Comparison of ENCODE assay signal across 15 cellular contexts in genomic region chr5:44914221-44914620, GRCh38.
DNase-seq lines count a peak whose midpoint lies in the region; ATAC-seq, FAIRE-seq and TF ChIP-seq lines count a peak whose summit lies in the region.
"Had no signal": no experiment of that assay in that cellular context is flagged by ENCODE, and none has a peak within 500 bp of the region (broad histone marks: within the 10 kb centered on the region; RNA-seq: fewer than 3 reads in every experiment).

No MANE protein-coding gene starts in this region.

- H2BK5ac ChIP-seq in H1 (ENCODE audit: low read depth, low read length), result no peak overlapping the region

- no peaks in the 10 kb centered on the region for H3K36me3 ChIP-seq in MM.1S (replicated peaks; ENCODE audit: insufficient read depth, low read length)
- H3K36me3 ChIP-seq in H1 (ENCODE audit: control insufficient read depth in 2 of 4, insufficient read depth in 4 of 4, low read length in 3 of 4), result no peaks in the 10 kb centered on the region
- H3K36me3 ChIP-seq in CD8-positive, alpha-beta memory T cell (ENCODE audit: insufficient read depth, low read length), result no peaks in the 10 kb centered on the region
- H3K36me3 ChIP-seq: HAP-1 had no signal

- H3K4me3 ChIP-seq in MM.1S (ENCODE audit: low read length) (no peak overlapping the region), H1 (ENCODE audit: extremely low read depth in 1 of 4, insufficient read depth in 2 of 4, low read depth in 3 of 4, low read length in 4 of 4) (no peak overlapping the region)
- no peak overlapping the region for H3K4me3 ChIP-seq in CD8-positive, alpha-beta memory T cell (ENCODE audit: low read length)
- H3K4me3 ChIP-seq: HAP-1 had no signal

- no peak overlapping the region for H2BK20ac ChIP-seq in H1 (ENCODE audit: low read length)

- no peak overlapping the region for H3K27ac Mint-ChIP-seq in CD8-positive, alpha-beta memory T cell
- H3K27ac Mint-ChIP-seq: CD8-positive, alpha-beta T cell; HFFc6 had no signal

- H3K9me2 ChIP-seq in MM.1S (replicated peaks; ENCODE audit: insufficient read depth, low read length), result no peaks in the 10 kb centered on the region

- peak overlapping the region; percentile 18; the same call in 1 of the 2 replicates for H2AFZ ChIP-seq in MM.1S (ENCODE audit: low read length)
- H2AFZ ChIP-seq in H1 (ENCODE audit: low read length), result no peak overlapping the region

- H3K79me1 ChIP-seq in H1 (ENCODE audit: low read depth, low read length), result no peaks in the 10 kb centered on the region

- ATAC-seq in GM21717 (IDR thresholded peaks at IDR 0.05; ENCODE audit: unreplicated experiment) (peak; percentile 74), HG02642 (IDR thresholded peaks at IDR 0.05; ENCODE audit: poor library complexity, unreplicated experiment) (no peak)
- ATAC-seq: CD8-positive, alpha-beta T cell had no signal

- CTCF ChIA-PET in H1 (lab: Charles Lee; ENCODE audit: partially characterized antibody), result interaction anchor here (0.8 to 1.8 kb wide), 4 partner anchors 10 to 129 kb away, joined by 3 to 6 read pairs (median 3); no protein-coding TSS in a partner anchor
- CTCF ChIA-PET in CD8-positive, alpha-beta memory T cell (lab: Charles Lee), result no interaction called here

- H4K91ac ChIP-seq in H1 (replicated peaks; ENCODE audit: insufficient read length, low read length), result no peak overlapping the region

- no peak for TF ChIP-seq EP300 in H1 (IDR thresholded peaks at IDR 0.05; ENCODE audit: borderline replicate concordance in 1 of 2, low read depth in 2 of 2, low read length in 2 of 2)

- no peak overlapping the region for H3K4ac ChIP-seq in H1 (replicated peaks; ENCODE audit: insufficient read length, low read depth, low read length)

- peaks cover 6% of the 10 kb centered on the region; the same call in 1 of the 2 replicates for H3K4me1 ChIP-seq in MM.1S (ENCODE audit: low read length)
- H3K4me1 ChIP-seq in H1 (replicated peaks in 1 of 4; ENCODE audit: control insufficient read depth in 3 of 4, insufficient read depth in 4 of 4, low read length in 3 of 4), result peaks cover 0 to 4% (median 0%) of the 10 kb centered on the region in 4 experiments; a peak in 1 of 7 replicates
- H3K4me1 ChIP-seq in CD8-positive, alpha-beta memory T cell (ENCODE audit: insufficient read depth, low read length), result no peaks in the 10 kb centered on the region

- no peaks in the 10 kb centered on the region for H4K20me1 ChIP-seq in MM.1S (ENCODE audit: insufficient read depth, low read length)
- H4K20me1 ChIP-seq in H1 (replicated peaks in 1 of 2; ENCODE audit: control insufficient read depth in 1 of 2, insufficient read depth in 2 of 2, low read length in 2 of 2), result no peaks in the 10 kb centered on the region

- H3F3A ChIP-seq in MM.1S (ENCODE audit: insufficient read depth, low read length), result no peaks in the 10 kb centered on the region

- no peaks in the 10 kb centered on the region for H3K4me1 Mint-ChIP-seq in CD8-positive, alpha-beta memory T cell

- peak overlapping the region; percentile 8 for H3K4me2 ChIP-seq in MM.1S (ENCODE audit: low read depth, low read length)
- no peak overlapping the region for H3K4me2 ChIP-seq in H1 (ENCODE audit: insufficient read depth in 1 of 2, low read depth in 2 of 2, low read length in 2 of 2)

- no peak for TF ChIP-seq CTCF in MM.1S (IDR thresholded peaks at IDR 0.05; ENCODE audit: low read length)
- no peak for TF ChIP-seq CTCF in H1 (IDR thresholded peaks at IDR 0.05; ENCODE audit: control extremely low read depth in 1 of 3, insufficient read depth in 1 of 3, low read depth in 1 of 3, low read length in 3 of 3)

- H3K18ac ChIP-seq in H1 (ENCODE audit: extremely low read depth, low read length), result no peak overlapping the region

- no peak overlapping the region for H4K5ac ChIP-seq in H1 (ENCODE audit: insufficient read length, low read depth, low read length)

- H4K8ac ChIP-seq in H1 (ENCODE audit: extremely low read depth, insufficient read depth, low read length), result no peak overlapping the region

- H3K23me2 ChIP-seq in H1 (ENCODE audit: low read depth, low read length), result no peaks in the 10 kb centered on the region

- WGBS in H1 (ENCODE audit: extremely low coverage in 1 of 2, insufficient coverage in 1 of 2, insufficient read length in 1 of 2, insufficient replicate concordance in 2 of 2, low coverage in 1 of 2, low lambda C conversion rate in 2 of 2, missing lambda C conversion rate in 1 of 2), 2 experiments, result 88% methylated on average over 2 of the region's 2 CpGs; no CpG with 5 or more reads in 1 of the 2 experiments

- POLR2A ChIA-PET in H1 (lab: Charles Lee; ENCODE audit: partially characterized antibody), result no interaction called here
- POLR2A ChIA-PET in CD8-positive, alpha-beta memory T cell (lab: Charles Lee), result no interaction called here

- H3K79me2 ChIP-seq in MM.1S (ENCODE audit: low read length) (no peaks in the 10 kb centered on the region), H1 (ENCODE audit: control insufficient read depth in 1 of 2, insufficient read depth in 2 of 2, low read length in 2 of 2) (no peaks in the 10 kb centered on the region)

- no peaks in the 10 kb centered on the region for H3K9me3 Mint-ChIP-seq in CD8-positive, alpha-beta memory T cell
- H3K9me3 Mint-ChIP-seq: CD8-positive, alpha-beta T cell had no signal

- H3K27me3 Mint-ChIP-seq in CD8-positive, alpha-beta memory T cell, result no peaks in the 10 kb centered on the region

- no peak overlapping the region for H3K14ac ChIP-seq in H1 (ENCODE audit: insufficient read length)

- H3K23ac ChIP-seq in H1 (ENCODE audit: insufficient read length), result no peak overlapping the region

- H3K4me3 Mint-ChIP-seq in CD8-positive, alpha-beta memory T cell, result no peak overlapping the region
- H3K4me3 Mint-ChIP-seq: CD8-positive, alpha-beta T cell; HFFc6 had no signal

- H2BK12ac ChIP-seq in H1 (ENCODE audit: low read depth, low read length), result 0 out of 2 replicates have a peak overlapping the region, but pooled peaks have one; percentile 13

- no peak overlapping the region for H2AK5ac ChIP-seq in H1 (ENCODE audit: low read depth, low read length)

- H3K9ac ChIP-seq in MM.1S (ENCODE audit: low read length) (no peak overlapping the region), H1 (replicated peaks in 1 of 4; ENCODE audit: extremely low read depth in 1 of 4, low read depth in 3 of 4, low read length in 3 of 4) (no peak overlapping the region)

- TF ChIP-seq RAD21 in H1 (IDR thresholded peaks at IDR 0.05 in 1 of 2, conservative IDR thresholded peaks at IDR 0.05 in 1 of 2; ENCODE audit: low read depth in 2 of 2, low read length in 2 of 2), result no peak

- no peak overlapping the region for H2BK120ac ChIP-seq in H1 (replicated peaks; ENCODE audit: low read depth, low read length)

- no peak overlapping the region for H3K27ac ChIP-seq in MM.1S (ENCODE audit: low read length)
- H3K27ac ChIP-seq in H1 (ENCODE audit: low read depth, low read length), result no peak overlapping the region
- H3K27ac ChIP-seq in CD8-positive, alpha-beta memory T cell (ENCODE audit: low read depth, low read length), result no peak overlapping the region

- H2BK15ac ChIP-seq in H1 (ENCODE audit: low read length), result no peak overlapping the region

- FAIRE-seq in H1 (lab: Jason Lieb, UNC), result no peak

- H3K36me3 Mint-ChIP-seq in CD8-positive, alpha-beta memory T cell, result no peaks in the 10 kb centered on the region
- H3K36me3 Mint-ChIP-seq: CD8-positive, alpha-beta T cell had no signal

- H3K9me3 ChIP-seq in MM.1S (replicated peaks; ENCODE audit: insufficient read depth, low read length) (no peaks in the 10 kb centered on the region), H1 (ENCODE audit: insufficient read depth in 2 of 2, low read depth in 1 of 2, low read length in 1 of 2) (peaks cover 0 to 3% of the 10 kb centered on the region in 2 experiments; a peak in 1 of 4 replicates)
- no peaks in the 10 kb centered on the region for H3K9me3 ChIP-seq in CD8-positive, alpha-beta memory T cell (ENCODE audit: low read length)
- H3K9me3 ChIP-seq: HAP-1 had no signal

- H3K27me3 ChIP-seq in MM.1S (replicated peaks; ENCODE audit: insufficient read depth, low read length) (no peaks in the 10 kb centered on the region), H1 (replicated peaks in 1 of 4; ENCODE audit: control insufficient read depth in 3 of 4, extremely low read depth in 1 of 4, insufficient read depth in 3 of 4, low read length in 3 of 4) (no peaks in the 10 kb centered on the region)
- no peaks in the 10 kb centered on the region for H3K27me3 ChIP-seq in CD8-positive, alpha-beta memory T cell (ENCODE audit: insufficient read depth, low read length, poor library complexity, severe bottlenecking)

- no peak overlapping the region for H3K56ac ChIP-seq in H1 (replicated peaks; ENCODE audit: insufficient read length, low read depth, low read length)

- TF ChIP-seq POLR2A in H1 (IDR thresholded peaks at IDR 0.05; ENCODE audit: control extremely low read depth in 1 of 2, low read depth in 2 of 2, low read length in 2 of 2), result no peak

- DNase-seq in MM.1S, result peak; percentile 31
- peak; percentile 10 for DNase-seq in OCI-M1 (lab: John Stamatoyannopoulos, UW)
- no peak for DNase-seq in H1 (ENCODE audit: low read depth in 1 of 2, low spot score in 2 of 2)
- no peak for DNase-seq in CD8-positive, alpha-beta memory T cell
- no peak for DNase-seq in middle frontal gyrus (ENCODE audit: extremely low spot score, low spot score)
- no peak for DNase-seq in NCI-H2029 (lab: John Stamatoyannopoulos, UW)
- DNase-seq: C1 segment of cervical spinal cord; CD8-positive, alpha-beta T cell; DMS53; DMS79 treated with DMSO at 0.1 percent for 48 hours; GF-D8; HFFc6 had no signal

TF ChIP-seq in H1, 55 proteins besides CTCF, POLR2A, EP300 and RAD21:
- no peak for TF ChIP-seq KDM1A (IDR thresholded peaks at IDR 0.05; ENCODE audit: borderline replicate concordance, low read length)
- no peak for TF ChIP-seq CREB1 (IDR thresholded peaks at IDR 0.05)
- no peak for TF ChIP-seq CBX8 (IDR thresholded peaks at IDR 0.05; ENCODE audit: borderline replicate concordance, low read depth, low read length)

Comparison
In these comparisons a context has a peak if more than half of its experiments do, and no peak if none do; other contexts are left out.
1. DNase-seq: peak in MM.1S (single experiment) and OCI-M1 (single experiment); none in H1 (0 of 2), CD8-positive, alpha-beta memory T cell (0 of 5), middle frontal gyrus (single experiment) and NCI-H2029 (single experiment).